ENCODE assay signal across 8 cellular contexts in the genomic region with DNA sequence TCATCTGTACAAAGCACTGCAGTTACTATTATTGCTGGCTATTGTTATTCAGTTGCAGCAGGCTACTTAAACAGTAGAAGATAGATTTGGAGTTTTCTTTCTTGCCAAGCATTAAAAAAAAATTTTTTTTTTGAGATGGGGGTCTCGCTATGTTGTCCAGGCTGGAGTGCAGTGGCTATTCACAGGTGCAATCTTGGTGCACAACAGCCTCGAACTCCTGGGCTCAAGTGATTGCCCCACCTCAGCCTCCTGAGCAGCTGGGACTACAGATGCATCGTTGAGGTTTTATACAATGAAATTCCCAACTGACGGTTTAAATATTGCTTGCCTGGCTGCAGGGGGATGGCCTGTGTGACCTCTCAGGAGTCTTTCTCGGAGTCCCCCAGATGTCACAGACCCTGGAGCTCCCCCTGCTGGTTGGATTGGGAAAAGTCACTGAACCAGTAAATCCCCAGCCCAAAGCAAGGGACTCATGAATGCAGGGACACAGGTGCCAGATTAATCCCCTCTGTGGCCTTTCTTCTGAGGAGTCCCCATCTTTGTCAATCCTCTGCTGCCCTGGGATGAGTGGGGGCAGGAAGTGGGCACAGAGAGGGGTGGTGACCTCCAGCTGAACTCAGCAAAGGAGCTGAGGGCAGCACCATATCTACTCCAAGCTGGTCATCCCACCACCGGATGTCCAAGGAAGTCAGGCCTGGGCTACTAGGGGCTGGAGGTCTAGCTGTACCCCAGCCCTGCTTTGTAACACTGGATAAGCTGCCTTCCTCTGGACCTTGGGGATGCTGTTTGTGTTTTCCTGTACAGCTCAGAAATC.
DNase-seq lines count a peak whose midpoint lies in the region; ATAC-seq and TF ChIP-seq lines count a peak whose summit lies in the region.

No MANE protein-coding gene starts in this region.

- H3K27me3 Mint-ChIP-seq in H9 (ENCODE audit: low read depth) = no peaks in the 10 kb centered on the region

- no peaks in the 10 kb centered on the region for H3K79me2 ChIP-seq in H9 (ENCODE audit: insufficient read depth, low read length)

- TF ChIP-seq POLR2A in testis (IDR thresholded peaks at IDR 0.05) = no peak

- no peak overlapping the region for H3K23ac ChIP-seq in H9 (ENCODE audit: insufficient read length, low read depth, low read length)

- intact Hi-C loops in testis (cut with DNase I; ENCODE audit: low total_unique reads) = loop anchor here (5.0 to 10.0 kb wide), 2 partner anchors 173 to 255 kb away; a partner anchor contains a TSS

- H2BK12ac ChIP-seq in H9 (ENCODE audit: insufficient read length, low read depth, low read length) = no peak overlapping the region

- H3K9me3 ChIP-seq in H9 (ENCODE audit: control insufficient read depth, low read depth, low read length) (no peaks in the 10 kb centered on the region), testis (no peaks in the 10 kb centered on the region)

- no peak overlapping the region for H3K56ac ChIP-seq in H9 (ENCODE audit: insufficient read length, low read depth, low read length)

- no peak overlapping the region for H3K4me2 ChIP-seq in H9 (ENCODE audit: insufficient read depth, insufficient read length, low read length)

- H3K27ac Mint-ChIP-seq in H9 = no peak overlapping the region

- peak; percentile 75 for DNase-seq in Ammon's horn (ENCODE audit: low spot score)
- peak; percentile 83 for DNase-seq in H9
- peak; percentile 37 for DNase-seq in RKO (ENCODE audit: low spot score)
- DNase-seq in activated T-helper 9 cell treated with anti-CD3 and anti-CD28 coated beads, Interleukin-2, amount 50 U/mL, for 16 hours (ENCODE audit: low read depth) = peak; percentile 63
- DNase-seq in foreskin melanocyte = peak; percentile 19
- peak; percentile 40 for DNase-seq in occipital lobe (lab: John Stamatoyannopoulos, UW)
- peak; percentile 87 for DNase-seq in testis

- no peak overlapping the region for H3K4me3 Mint-ChIP-seq in H9

- H4K8ac ChIP-seq in H9 (replicated peaks; ENCODE audit: insufficient read length, low read depth, low read length) = no peak overlapping the region

- no peak for ATAC-seq in HG02852 (IDR thresholded peaks at IDR 0.05; ENCODE audit: unreplicated experiment)

- H2BK20ac ChIP-seq in H9 (ENCODE audit: low read depth, low read length, poor library complexity, severe bottlenecking) = no peak overlapping the region

- H3K4me1 ChIP-seq in H9 (ENCODE audit: insufficient read depth, low read length) (no peaks in the 10 kb centered on the region), testis (no peaks in the 10 kb centered on the region)

- no peak overlapping the region for H3K9ac ChIP-seq in H9 (ENCODE audit: extremely low read depth, insufficient read length, low read length)

- H2BK5ac ChIP-seq in H9 (ENCODE audit: insufficient read length, low read length) = no peak overlapping the region

- H2AFZ ChIP-seq in H9 (ENCODE audit: low read length) = no peak overlapping the region

- H3K14ac ChIP-seq in H9 (ENCODE audit: insufficient read depth, low read length) = no peak overlapping the region

- no peak overlapping the region for H4K91ac ChIP-seq in H9 (ENCODE audit: insufficient read length, low read depth, low read length)

- no peak overlapping the region for H2BK120ac ChIP-seq in H9 (ENCODE audit: low read depth, low read length, poor library complexity, severe bottlenecking)

- peaks cover 4% of the 10 kb centered on the region for H4K20me1 ChIP-seq in H9 (ENCODE audit: control insufficient read depth, insufficient read depth, insufficient read length)

- WGBS in H9 (ENCODE audit: extremely low coverage, insufficient read length, low lambda C conversion rate) = no CpG with 5 or more reads among the region's 6 CpGs
- WGBS in testis, 2 donors = 63 to 66% methylated on average over 6 of the region's 6 CpGs

- H3K36me3 Mint-ChIP-seq in H9 (ENCODE audit: insufficient read depth in 1 of 3, low read depth in 3 of 3) = no peaks in the 10 kb centered on the region

- no peak overlapping the region for H3K4me3 ChIP-seq in testis

- no peak overlapping the region for H4K5ac ChIP-seq in H9 (ENCODE audit: insufficient read length, low read depth, low read length)

- no peak overlapping the region for H2AK5ac ChIP-seq in H9 (ENCODE audit: insufficient read length, low read length)

- no peaks in the 10 kb centered on the region for H3K36me3 ChIP-seq in testis (ENCODE audit: low read depth, missing control alignments)

- H3K27me3 ChIP-seq in H9 (ENCODE audit: insufficient read depth, low read length) (no peaks in the 10 kb centered on the region), testis (no peaks in the 10 kb centered on the region)

- no peak overlapping the region for H3K4ac ChIP-seq in H9 (ENCODE audit: low read depth, low read length)

- H3K79me1 ChIP-seq in H9 (ENCODE audit: insufficient read depth, low read depth, low read length, poor library complexity, severe bottlenecking) = no peaks in the 10 kb centered on the region

- no peak overlapping the region for H3K18ac ChIP-seq in H9 (ENCODE audit: insufficient read length, low read depth, low read length)

- H3K23me2 ChIP-seq in H9 (ENCODE audit: insufficient read length, low read depth, low read length, poor library complexity, severe bottlenecking) = no peaks in the 10 kb centered on the region

- peak; percentile 88 for TF ChIP-seq CTCF in H9 (conservative IDR thresholded peaks at IDR 0.05)
- TF ChIP-seq CTCF in testis (IDR thresholded peaks at IDR 0.05) = peak; percentile 87 to 91 (median 88)

- no peak overlapping the region for H3T11ph ChIP-seq in H9 (ENCODE audit: low read length)

- H3K27ac ChIP-seq in H9 (ENCODE audit: insufficient read length, low read depth, low read length) (no peak overlapping the region), testis (no peak overlapping the region)

- no peak overlapping the region for H2BK15ac ChIP-seq in H9 (ENCODE audit: low read depth, low read length)

- no peaks in the 10 kb centered on the region for H3K9me3 Mint-ChIP-seq in H9

- H3K4me1 Mint-ChIP-seq in H9 = peaks cover 3 to 20% of the 10 kb centered on the region in 2 experiments; a peak in 3 of 4 replicates

Comparison
In these comparisons a context has a peak if more than half of its experiments do, and no peak if none do; other contexts are left out.
1. DNase-seq: peak in every context shown above with its lines; median percentile 87 in testis; 83 in H9; 75 in Ammon's horn; 63 in activated T-helper 9 cell treated with anti-CD3 and anti-CD28 coated beads, Interleukin-2, amount 50 U/mL, for 16 hours; 40 in occipital lobe; 37 in RKO; 19 in foreskin melanocyte.